13 cellular contexts compared by ENCODE assay signal in genomic region chr17:45263477-45263860, GRCh38. TPM values are rescaled to one million over a fixed set of nuclear protein-coding genes. Genes with fewer than 3 reads are reported as not detected.
A peak's percentile ranks its signal among the peaks of the same experiment; 100 is the strongest.
DNase-seq lines count a peak whose midpoint lies in the region; ATAC-seq and TF ChIP-seq lines count a peak whose summit lies in the region.
"Had no signal": no experiment of that assay in that cellular context is flagged by ENCODE, and none has a peak within 500 bp of the region (broad histone marks: within the 10 kb centered on the region; RNA-seq: fewer than 3 reads in every experiment).

No MANE protein-coding gene starts in this region.

- no peaks in the 10 kb centered on the region for H3K27me3 Mint-ChIP-seq in IgD-negative memory B cell

- no peak overlapping the region for H2AFZ ChIP-seq in Karpas-422 (ENCODE audit: low read length)

- H3K9me3 Mint-ChIP-seq in IgD-negative memory B cell = no peaks in the 10 kb centered on the region
- H3K9me3 Mint-ChIP-seq: type B pancreatic cell had no signal

- H3K36me3 ChIP-seq in BLaER1 treated with 17β-estradiol and CSF1 and Interleukin-3, amounts not matched to agents 10 nM and 100 nM = peaks cover 48 to 62% (median 53%) of the 10 kb centered on the region in 11 experiments
- peaks cover 11 to 12% of the 10 kb centered on the region in 2 donors for H3K36me3 ChIP-seq in prostate gland
- peaks cover 14% of the 10 kb centered on the region for H3K36me3 ChIP-seq in Karpas-422 (ENCODE audit: insufficient read depth, low read length)
- H3K36me3 ChIP-seq in brain microvascular endothelial cell (replicated peaks) = peaks cover 57% of the 10 kb centered on the region

- TF ChIP-seq CTCF in prostate gland (IDR thresholded peaks at IDR 0.05) (no peak), brain microvascular endothelial cell (IDR thresholded peaks at IDR 0.05; ENCODE audit: low read depth, low read length, missing control alignments) (no peak)

- H3K4me1 ChIP-seq in BLaER1 treated with 17β-estradiol and CSF1 and Interleukin-3, amounts not matched to agents 10 nM and 100 nM = peaks cover 57 to 78% (median 70%) of the 10 kb centered on the region in 10 experiments
- H3K4me1 ChIP-seq in prostate gland (replicated peaks) = peaks cover 7% of the 10 kb centered on the region
- H3K4me1 ChIP-seq in Karpas-422 (ENCODE audit: low read length) = peaks cover 5% of the 10 kb centered on the region; the same call in 1 of the 2 replicates

- ATAC-seq in Right ventricle myocardium superior (ENCODE audit: poor library complexity) (peak; percentile 7), GM21737 (IDR thresholded peaks at IDR 0.05; ENCODE audit: unreplicated experiment) (no peak), HG03378 (IDR thresholded peaks at IDR 0.05; ENCODE audit: unreplicated experiment) (no peak)

- peaks cover 23 to 75% (median 59%) of the 10 kb centered on the region in 11 experiments; a peak in 20 of 22 replicates for H4K20me1 ChIP-seq in BLaER1 treated with 17β-estradiol and CSF1 and Interleukin-3, amounts not matched to agents 10 nM and 100 nM
- H4K20me1 ChIP-seq in Karpas-422 (ENCODE audit: insufficient read depth, low read depth, low read length) = no peaks in the 10 kb centered on the region

- no peak for DNase-seq in Right ventricle myocardium superior
- DNase-seq in prostate gland (ENCODE audit: low spot score) = no peak
- DNase-seq in Karpas-422 = no peak
- no peak for DNase-seq in brain microvascular endothelial cell
- DNase-seq: activated CD4-positive, CD25-positive, alpha-beta regulatory T cell; NCI-H1417; NCI-H446 had no signal

- no peak overlapping the region for H3K4me3 Mint-ChIP-seq in IgD-negative memory B cell

- no peaks in the 10 kb centered on the region for H3K27me3 ChIP-seq in BLaER1 treated with 17β-estradiol and CSF1 and Interleukin-3, amounts not matched to agents 10 nM and 100 nM
- H3K27me3 ChIP-seq in prostate gland (replicated peaks; ENCODE audit: insufficient read depth) (no peaks in the 10 kb centered on the region), Karpas-422 (ENCODE audit: low read length) (no peaks in the 10 kb centered on the region), brain microvascular endothelial cell (replicated peaks) (no peaks in the 10 kb centered on the region)

- no peaks in the 10 kb centered on the region for H3K79me2 ChIP-seq in Karpas-422 (ENCODE audit: low read length)

- in situ Hi-C loops in brain microvascular endothelial cell (cut with HindIII; ENCODE audit: low pct_ligation_motif_present, low sequenced_read_pairs) = no loop called here

- H3K27ac ChIP-seq in BLaER1 treated with 17β-estradiol and CSF1 and Interleukin-3, amounts not matched to agents 10 nM and 100 nM = no peak overlapping the region
- peak overlapping the region; percentile 79 to 84 for H3K27ac ChIP-seq in prostate gland
- H3K27ac ChIP-seq in Karpas-422 (ENCODE audit: low read length) = no peak overlapping the region
- H3K27ac ChIP-seq in brain microvascular endothelial cell = no peak overlapping the region

- peaks cover 3 to 12% (median 11%) of the 10 kb centered on the region in 3 donors for H3K4me1 Mint-ChIP-seq in IgD-negative memory B cell

- intact Hi-C loops in Right ventricle myocardium superior (cut with DNase I) = no loop called here
- intact Hi-C loops in prostate gland (cut with DNase I) = no loop called here

- no peak overlapping the region for H3K4me3 ChIP-seq in BLaER1 treated with 17β-estradiol and CSF1 and Interleukin-3, amounts not matched to agents 10 nM and 100 nM
- H3K4me3 ChIP-seq in prostate gland (no peak overlapping the region), Karpas-422 (ENCODE audit: low read length) (no peak overlapping the region), brain microvascular endothelial cell (ENCODE audit: low read depth, low read length) (no peak overlapping the region)

- peak overlapping the region in 2 of 3 donors; percentile 50 to 78 for H3K27ac Mint-ChIP-seq in IgD-negative memory B cell

- H3K9me3 ChIP-seq in BLaER1 treated with 17β-estradiol and CSF1 and Interleukin-3, amounts not matched to agents 10 nM and 100 nM (replicated peaks in 1 of 11) = no peaks in the 10 kb centered on the region
- H3K9me3 ChIP-seq in prostate gland (no peaks in the 10 kb centered on the region), Karpas-422 (ENCODE audit: low read length) (no peaks in the 10 kb centered on the region)

- H3K4me2 ChIP-seq in BLaER1 treated with 17β-estradiol and CSF1 and Interleukin-3, amounts not matched to agents 10 nM and 100 nM = peak overlapping the region; percentile 11 to 99 (median 98); a peak in 18 of 22 replicates
- H3K4me2 ChIP-seq in Karpas-422 (ENCODE audit: low read depth, low read length, poor library complexity, severe bottlenecking) = no peak overlapping the region

- H3K9ac ChIP-seq in BLaER1 treated with 17β-estradiol and CSF1 and Interleukin-3, amounts not matched to agents 10 nM and 100 nM = peak overlapping the region in 6 of 11 experiments; percentile 17 to 80 (median 76); a peak in 9 of 22 replicates
- H3K9ac ChIP-seq in Karpas-422 (ENCODE audit: low read length) = no peak overlapping the region

- TF ChIP-seq POLR2A in prostate gland (IDR thresholded peaks at IDR 0.05) = no peak

- peaks cover 2% of the 10 kb centered on the region for H3K36me3 Mint-ChIP-seq in IgD-negative memory B cell

- no peaks in the 10 kb centered on the region for H3K9me2 ChIP-seq in Karpas-422 (replicated peaks; ENCODE audit: insufficient read depth, low read length)

- WGBS in prostate gland = 82% methylated on average over 6 of the region's 7 CpGs

RNA-seq across cellular contexts. Expression of gene SPATA32, which starts 1.6 kb away (rescaled TPM):
- 0.34 TPM for polyA plus RNA-seq in IgD-negative memory B cell
- total RNA-seq in Right ventricle myocardium superior (not detected), prostate gland (1 to 10 TPM in 1 of 2 donors, not detected in 1; 3.2 TPM)
- not detected in 2 replicates for total RNA-seq in Karpas-422 (2014; rRNA removed; shearing (Covaris generic); ENCODE audit: low replicate concordance)
- total RNA-seq: OCI-LY7 had no signal

RNA-seq across cellular contexts. Expression of gene FMNL1, which starts 41.8 kb away (rescaled TPM):
- 36.5 TPM for polyA plus RNA-seq in IgD-negative memory B cell
- total RNA-seq in Right ventricle myocardium superior (12.0 TPM), prostate gland (10 to 100 TPM in 1 of 2 donors, 1 to 10 TPM in 1; 3.6 to 12.2 TPM)
- total RNA-seq in Karpas-422 (2014; rRNA removed; shearing (Covaris generic); ENCODE audit: low replicate concordance) = not detected in 2 replicates

RNA-seq across cellular contexts. Expression of gene MAP3K14, which starts 53.4 kb away (rescaled TPM):
- polyA plus RNA-seq in IgD-negative memory B cell = 31.5 TPM
- total RNA-seq in Right ventricle myocardium superior = 12.2 TPM
- 10 to 100 TPM; 12.5 to 16.1 TPM for total RNA-seq in prostate gland
- total RNA-seq in Karpas-422 (2014; rRNA removed; shearing (Covaris generic); ENCODE audit: low replicate concordance) = 7.6 and 12.0 TPM in 2 replicates

Comparison
In these comparisons a context has a peak if more than half of its experiments do, and no peak if none do; other contexts are left out.
1. H3K27ac ChIP-seq: peak in prostate gland (2 of 2); none in BLaER1 treated with 17β-estradiol and CSF1 and Interleukin-3, amounts not matched to agents 10 nM and 100 nM (0 of 11), Karpas-422 (single experiment) and brain microvascular endothelial cell (single experiment).